In the genomic region with DNA sequence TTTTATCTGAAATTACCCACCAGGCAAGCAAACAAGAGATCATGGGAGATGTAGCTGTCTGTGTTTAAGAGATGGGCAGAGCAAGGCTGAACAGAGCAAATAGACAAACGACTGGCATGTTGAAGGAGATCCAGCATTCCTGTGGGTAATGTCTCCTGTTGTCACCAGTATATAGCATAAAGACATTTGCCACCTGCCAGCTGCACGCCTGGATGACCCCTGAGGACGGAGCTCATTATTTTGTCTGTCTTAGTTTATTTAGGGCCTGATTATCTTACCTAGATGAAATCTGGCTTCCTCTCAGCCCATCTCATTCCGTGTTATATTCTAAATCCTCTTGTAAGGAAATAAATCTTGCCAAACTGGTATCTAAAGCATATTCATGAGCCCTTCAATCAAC, we compare ENCODE assay signal across 18 cellular contexts.
DNase-seq lines count a peak whose midpoint lies in the region; ATAC-seq and TF ChIP-seq lines count a peak whose summit lies in the region.
"Had no signal": no experiment of that assay in that cellular context is flagged by ENCODE, and none has a peak within 500 bp of the region (broad histone marks: within the 10 kb centered on the region; RNA-seq: fewer than 3 reads in every experiment).

No MANE protein-coding gene starts in this region.

- TF ChIP-seq POLR2A in esophagus muscularis mucosa (IDR thresholded peaks at IDR 0.05; ENCODE audit: low read depth): no peak

- TF ChIP-seq EP300 in esophagus muscularis mucosa (IDR thresholded peaks at IDR 0.05): no peak

- DNase-seq in SHP77 (lab: John Stamatoyannopoulos, UW): peak; percentile 30 to 31
- no peak for DNase-seq in SHP77 treated with DMSO at 0.1 percent for 48 hours (lab: John Stamatoyannopoulos, UW)
- DNase-seq in NCI-H2171 (lab: John Stamatoyannopoulos, UW): peak; percentile 30
- DNase-seq in esophagus muscularis mucosa (ENCODE audit: extremely low spot score): no peak
- DNase-seq in upper lobe of right lung: no peak
- DNase-seq: Caco-2, DMS79, HCEC 1CT, Kasumi-1, MM.1S, NCI-H2029 treated with DMSO at 0.1 percent for 48 hours, NCI-H446, OCI-M1, SJCRH30, SW 1271 had no signal

- intact Hi-C loops in esophagus muscularis mucosa (cut with DNase I): no loop called here
- intact Hi-C loops in upper lobe of right lung (cut with DNase I): no loop called here

- H3K36me3 ChIP-seq in OCI-LY3 (replicated peaks; ENCODE audit: low read depth, low read length) (no peaks in the 10 kb centered on the region), esophagus muscularis mucosa (no peaks in the 10 kb centered on the region), upper lobe of right lung (no peaks in the 10 kb centered on the region)
- H3K36me3 ChIP-seq: SJCRH30 had no signal

- ATAC-seq in HG03354 (IDR thresholded peaks at IDR 0.05; ENCODE audit: poor library complexity, severe bottlenecking, unreplicated experiment) (no peak), upper lobe of right lung (no peak)

- 47% methylated on average over 4 of the region's 4 CpGs for WGBS in esophagus muscularis mucosa

- H3K27me3 ChIP-seq in OCI-LY3 (ENCODE audit: low read depth, low read length) (no peaks in the 10 kb centered on the region), esophagus muscularis mucosa (no peaks in the 10 kb centered on the region), upper lobe of right lung (no peaks in the 10 kb centered on the region)
- H3K27me3 ChIP-seq: SJCRH30 had no signal

- no peak overlapping the region for H3K27ac ChIP-seq in OCI-LY3 (ENCODE audit: low read length)
- H3K27ac ChIP-seq in esophagus muscularis mucosa (replicated peaks in 1 of 4): no peak overlapping the region
- no peak overlapping the region for H3K27ac ChIP-seq in upper lobe of right lung
- H3K27ac ChIP-seq: C4-2B, SJCRH30 had no signal

- TF ChIP-seq CTCF in OCI-LY3 (IDR thresholded peaks at IDR 0.05; ENCODE audit: low read depth, low read length) (no peak), esophagus muscularis mucosa (IDR thresholded peaks at IDR 0.05) (no peak), upper lobe of right lung (IDR thresholded peaks at IDR 0.05) (no peak)

- no peaks in the 10 kb centered on the region for H3K79me2 ChIP-seq in OCI-LY3 (ENCODE audit: low read length)

- no peaks in the 10 kb centered on the region for H4K20me1 ChIP-seq in OCI-LY3 (ENCODE audit: insufficient read depth, low read length)

- H2AFZ ChIP-seq in OCI-LY3 (ENCODE audit: low read depth, low read length): peak overlapping the region; percentile 66; the same call in 1 of the 2 replicates

- H3K4me3 ChIP-seq in OCI-LY3 (ENCODE audit: low read length): no peak overlapping the region
- no peak overlapping the region for H3K4me3 ChIP-seq in esophagus muscularis mucosa
- no peak overlapping the region for H3K4me3 ChIP-seq in upper lobe of right lung
- H3K4me3 ChIP-seq: SJCRH30 had no signal

- H3K4me1 ChIP-seq in OCI-LY3 (ENCODE audit: low read length) (no peaks in the 10 kb centered on the region), esophagus muscularis mucosa (no peaks in the 10 kb centered on the region), upper lobe of right lung (no peaks in the 10 kb centered on the region)
- H3K4me1 ChIP-seq: Caco-2, SJCRH30 had no signal

- H3K4me2 ChIP-seq in OCI-LY3 (ENCODE audit: low read length): no peak overlapping the region

- H3K9ac ChIP-seq in OCI-LY3 (ENCODE audit: low read length): no peak overlapping the region

- no peaks in the 10 kb centered on the region for H3K9me3 ChIP-seq in OCI-LY3 (ENCODE audit: insufficient read depth, low read length)
- no peaks in the 10 kb centered on the region for H3K9me3 ChIP-seq in esophagus muscularis mucosa
- no peaks in the 10 kb centered on the region for H3K9me3 ChIP-seq in upper lobe of right lung
- H3K9me3 ChIP-seq: Caco-2, SJCRH30 had no signal

Comparison
In these comparisons a context has a peak if more than half of its experiments do, and no peak if none do; other contexts are left out.
1. DNase-seq: peak in SHP77 (2 of 2) and NCI-H2171 (single experiment); none in SHP77 treated with DMSO at 0.1 percent for 48 hours (single experiment), esophagus muscularis mucosa (single experiment) and upper lobe of right lung (single experiment).